8 cellular contexts compared by ENCODE assay signal in the genomic region with DNA sequence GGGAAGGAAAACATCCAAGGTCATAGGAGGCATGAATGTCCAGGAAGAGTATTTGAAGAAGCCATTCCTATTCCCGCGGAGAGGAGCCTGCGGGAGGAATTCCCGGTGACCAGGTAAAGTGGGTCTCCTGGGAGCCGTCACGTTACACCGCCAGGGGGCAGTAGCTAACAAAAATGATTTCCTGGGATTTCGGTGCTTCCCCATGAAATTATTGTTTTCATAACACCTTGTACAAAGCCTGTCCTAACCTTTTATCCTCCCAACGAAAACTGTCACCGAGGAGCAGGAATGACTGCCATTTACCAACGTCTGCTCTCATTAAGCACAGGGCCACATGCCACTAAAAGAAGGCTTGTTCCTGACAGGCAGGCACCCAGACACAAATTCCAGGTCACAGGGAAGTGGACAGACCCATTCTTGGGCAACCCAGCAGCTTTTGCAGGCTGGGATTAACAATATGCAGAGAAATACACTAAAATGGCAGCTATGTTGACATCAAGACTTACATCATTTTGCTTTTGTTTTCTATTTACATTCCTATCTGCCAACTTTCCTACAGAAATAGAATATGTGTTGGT. TPM values are rescaled to one million over a fixed set of nuclear protein-coding genes. Genes with fewer than 3 reads are reported as not detected.
A peak's percentile ranks its signal among the peaks of the same experiment; 100 is the strongest.
DNase-seq lines count a peak whose midpoint lies in the region; ATAC-seq and TF ChIP-seq lines count a peak whose summit lies in the region.

No MANE protein-coding gene starts in this region.

- TF ChIP-seq CTCF in CD8-positive, alpha-beta T cell (IDR thresholded peaks at IDR 0.05) = no peak

- peaks cover 11% of the 10 kb centered on the region for H3K4me1 ChIP-seq in mesenchymal stem cell (ENCODE audit: control insufficient read depth, insufficient read depth, low read depth, low read length)
- H3K4me1 ChIP-seq in CD8-positive, alpha-beta T cell (ENCODE audit: insufficient read depth, low read length) = peaks cover 5% of the 10 kb centered on the region

- H3K79me1 ChIP-seq in mesenchymal stem cell (replicated peaks; ENCODE audit: low read length, poor library complexity, severe bottlenecking) = peaks cover 19% of the 10 kb centered on the region

- WGBS in mesenchymal stem cell = 54% methylated on average over 11 of the region's 11 CpGs

- no peak overlapping the region for H3K4me2 ChIP-seq in mesenchymal stem cell (ENCODE audit: low read length, poor library complexity, severe bottlenecking)

- H3K9ac ChIP-seq in mesenchymal stem cell (ENCODE audit: low read length) = no peak overlapping the region

- peaks cover 41% of the 10 kb centered on the region for H3K4me1 Mint-ChIP-seq in dendritic cell treated with granulocyte-macrophage colony-stimulating factor and Interleukin-4, amounts not matched to agents 40 ng/mL and 50 ng/mL, for 4 days (ENCODE audit: low read depth)
- peaks cover 28% of the 10 kb centered on the region for H3K4me1 Mint-ChIP-seq in activated CD4-positive, alpha-beta T cell treated with anti-CD3 and anti-CD28 coated beads, Interleukin-2, amount 10 ng/mL, durations not matched to agents 7 days and 5 days
- H3K4me1 Mint-ChIP-seq in CD8-positive, alpha-beta T cell (ENCODE audit: low read depth) = peaks cover 8% of the 10 kb centered on the region

- H2AK5ac ChIP-seq in mesenchymal stem cell (ENCODE audit: low read length, severe bottlenecking) = no peak overlapping the region

- no peaks in the 10 kb centered on the region for H3K9me3 ChIP-seq in mesenchymal stem cell (ENCODE audit: control insufficient read depth, low read length)
- H3K9me3 ChIP-seq in CD8-positive, alpha-beta T cell (ENCODE audit: low read length) = no peaks in the 10 kb centered on the region

- peak overlapping the region; percentile 84 for H3K27ac Mint-ChIP-seq in dendritic cell treated with granulocyte-macrophage colony-stimulating factor and Interleukin-4, amounts not matched to agents 40 ng/mL and 50 ng/mL, for 4 days
- H3K27ac Mint-ChIP-seq in activated CD4-positive, alpha-beta T cell treated with anti-CD3 and anti-CD28 coated beads, Interleukin-2, amount 10 ng/mL, durations not matched to agents 7 days and 5 days = no peak overlapping the region
- no peak overlapping the region for H3K27ac Mint-ChIP-seq in CD8-positive, alpha-beta T cell

- peaks cover 20 to 45% of the 10 kb centered on the region in 2 experiments for H3K36me3 ChIP-seq in mesenchymal stem cell (ENCODE audit: control insufficient read depth in 1 of 2, insufficient read depth in 2 of 2, low read depth in 1 of 2, low read length in 2 of 2)
- no peaks in the 10 kb centered on the region for H3K36me3 ChIP-seq in CD8-positive, alpha-beta T cell (ENCODE audit: insufficient read depth, low read length)

- H3K18ac ChIP-seq in mesenchymal stem cell (ENCODE audit: low read depth in 1 of 2, low read length in 2 of 2) = peak overlapping the region in 1 of 2 experiments; percentile 37

- CTCF ChIA-PET in activated CD4-positive, alpha-beta T cell treated with anti-CD3 and anti-CD28 coated beads, Interleukin-2, amount 10 ng/mL, durations not matched to agents 7 days and 5 days (lab: Charles Lee) = no interaction called here
- CTCF ChIA-PET in CD8-positive, alpha-beta T cell (lab: Charles Lee) = no interaction called here

- H3K27ac ChIP-seq in mesenchymal stem cell (ENCODE audit: low read length, poor library complexity, severe bottlenecking) = no peak overlapping the region
- H3K27ac ChIP-seq in CD8-positive, alpha-beta T cell (ENCODE audit: low read depth, low read length) = no peak overlapping the region

- no peak overlapping the region for H2BK5ac ChIP-seq in mesenchymal stem cell (ENCODE audit: low read depth, low read length, poor library complexity, severe bottlenecking)

- no peaks in the 10 kb centered on the region for H3K9me3 Mint-ChIP-seq in dendritic cell treated with granulocyte-macrophage colony-stimulating factor and Interleukin-4, amounts not matched to agents 40 ng/mL and 50 ng/mL, for 4 days
- no peaks in the 10 kb centered on the region for H3K9me3 Mint-ChIP-seq in activated CD4-positive, alpha-beta T cell treated with anti-CD3 and anti-CD28 coated beads, Interleukin-2, amount 10 ng/mL, durations not matched to agents 7 days and 5 days
- no peaks in the 10 kb centered on the region for H3K9me3 Mint-ChIP-seq in CD8-positive, alpha-beta T cell

- H3K23ac ChIP-seq in mesenchymal stem cell (ENCODE audit: low read length in 2 of 2) = no peak overlapping the region

- H2AFZ ChIP-seq in mesenchymal stem cell (ENCODE audit: low read depth, low read length) = no peak overlapping the region

- peaks cover 2% of the 10 kb centered on the region for H3K27me3 Mint-ChIP-seq in dendritic cell treated with granulocyte-macrophage colony-stimulating factor and Interleukin-4, amounts not matched to agents 40 ng/mL and 50 ng/mL, for 4 days
- H3K27me3 Mint-ChIP-seq in activated CD4-positive, alpha-beta T cell treated with anti-CD3 and anti-CD28 coated beads, Interleukin-2, amount 10 ng/mL, durations not matched to agents 7 days and 5 days = peaks cover 2% of the 10 kb centered on the region
- H3K27me3 Mint-ChIP-seq in CD8-positive, alpha-beta T cell (ENCODE audit: low read depth) = no peaks in the 10 kb centered on the region

- H3K14ac ChIP-seq in mesenchymal stem cell (ENCODE audit: low read length in 2 of 2) = no peak overlapping the region

- no peak overlapping the region for H3K4me3 Mint-ChIP-seq in dendritic cell treated with granulocyte-macrophage colony-stimulating factor and Interleukin-4, amounts not matched to agents 40 ng/mL and 50 ng/mL, for 4 days
- H3K4me3 Mint-ChIP-seq in activated CD4-positive, alpha-beta T cell treated with anti-CD3 and anti-CD28 coated beads, Interleukin-2, amount 10 ng/mL, durations not matched to agents 7 days and 5 days = no peak overlapping the region
- no peak overlapping the region for H3K4me3 Mint-ChIP-seq in CD8-positive, alpha-beta T cell

- ATAC-seq in CD8-positive, alpha-beta T cell = no peak

- H2BK15ac ChIP-seq in mesenchymal stem cell (ENCODE audit: low read depth, poor library complexity, severe bottlenecking) = no peak overlapping the region

- no peaks in the 10 kb centered on the region for H3K27me3 ChIP-seq in mesenchymal stem cell (ENCODE audit: control insufficient read depth in 1 of 2, insufficient read depth in 1 of 2, low read length in 2 of 2)
- H3K27me3 ChIP-seq in CD8-positive, alpha-beta T cell (ENCODE audit: insufficient read depth, low read length) = no peaks in the 10 kb centered on the region

- no peak overlapping the region for H3K4me3 ChIP-seq in mesenchymal stem cell (ENCODE audit: insufficient read depth in 1 of 2, low read depth in 1 of 2, low read length in 2 of 2)
- no peak overlapping the region for H3K4me3 ChIP-seq in CD8-positive, alpha-beta T cell (ENCODE audit: low read depth, low read length)

- POLR2A ChIA-PET in activated CD4-positive, alpha-beta T cell treated with anti-CD3 and anti-CD28 coated beads, Interleukin-2, amount 10 ng/mL, durations not matched to agents 7 days and 5 days (lab: Charles Lee) = no interaction called here
- POLR2A ChIA-PET in CD8-positive, alpha-beta T cell (lab: Charles Lee) = no interaction called here

- intact Hi-C loops in dendritic cell treated with granulocyte-macrophage colony-stimulating factor and Interleukin-4, amounts not matched to agents 40 ng/mL and 50 ng/mL, for 4 days (cut with micrococcal nuclease) = loop anchor here (5.0 kb wide), 1 partner anchor 43 kb away; a partner anchor contains a TSS
- intact Hi-C loops in CD8-positive, alpha-beta T cell (cut with DNase I, micrococcal nuclease) = loop anchor here in 1 of 2 experiments (10.0 kb wide), 1 partner anchor 130 kb away; no protein-coding TSS in a partner anchor

- peaks cover 97% of the 10 kb centered on the region for H3K36me3 Mint-ChIP-seq in dendritic cell treated with granulocyte-macrophage colony-stimulating factor and Interleukin-4, amounts not matched to agents 40 ng/mL and 50 ng/mL, for 4 days (ENCODE audit: low read depth)
- H3K36me3 Mint-ChIP-seq in activated CD4-positive, alpha-beta T cell treated with anti-CD3 and anti-CD28 coated beads, Interleukin-2, amount 10 ng/mL, durations not matched to agents 7 days and 5 days (ENCODE audit: low read depth) = no peaks in the 10 kb centered on the region
- H3K36me3 Mint-ChIP-seq in CD8-positive, alpha-beta T cell = no peaks in the 10 kb centered on the region

- peak overlapping the region; percentile 78 for H4K8ac ChIP-seq in mesenchymal stem cell (ENCODE audit: low read length)

- H4K91ac ChIP-seq in mesenchymal stem cell (ENCODE audit: low read length) = no peak overlapping the region

- H2BK12ac ChIP-seq in mesenchymal stem cell (ENCODE audit: low read length in 2 of 2) = peak overlapping the region in 1 of 2 experiments; percentile 92

- DNase-seq in COLO668 (lab: John Stamatoyannopoulos, UW; ENCODE audit: unreplicated experiment) (peak; percentile 13), LoVo (ENCODE audit: low spot score) (peak; percentile 20), mesenchymal stem cell (peak; percentile 33), GDM1 (lab: John Stamatoyannopoulos, UW) (no peak)
- DNase-seq in stimulated activated naive CD4-positive, alpha-beta T cell (lab: John Stamatoyannopoulos, UW) = no peak
- DNase-seq in activated CD4-positive, alpha-beta T cell treated with anti-CD3 and anti-CD28 coated beads, Interleukin-2, amount 10 ng/mL, durations not matched to agents 7 days and 5 days = no peak
- no peak for DNase-seq in CD8-positive, alpha-beta T cell

- H2BK120ac ChIP-seq in mesenchymal stem cell (ENCODE audit: low read depth, low read length) = no peak overlapping the region

- no peak overlapping the region for H3K4ac ChIP-seq in mesenchymal stem cell (ENCODE audit: low read depth in 1 of 2, low read length in 2 of 2)

RNA-seq across cellular contexts. Expression of a gene that starts 41.2 kb away (rescaled TPM):
- polyA plus RNA-seq in mesenchymal stem cell (2013, experiment 1 of 2) = 288 TPM
- 307 TPM for polyA plus RNA-seq in mesenchymal stem cell (2013, experiment 2 of 2)
- 10 to 100 TPM; 10.1 to 10.2 TPM for total RNA-seq in activated CD4-positive, alpha-beta T cell treated with anti-CD3 and anti-CD28 coated beads, Interleukin-2, amount 10 ng/mL, durations not matched to agents 7 days and 5 days
- total RNA-seq in CD8-positive, alpha-beta T cell = 1 to 10 TPM in 1 of 2 experiments, under 1 TPM in 1; 0.58 to 1.2 TPM

Comparison
In these comparisons a context has a peak if more than half of its experiments do, and no peak if none do; other contexts are left out.
1. DNase-seq: peak in COLO668 (single experiment), LoVo (single experiment) and mesenchymal stem cell (single experiment); none in stimulated activated naive CD4-positive, alpha-beta T cell (0 of 6), GDM1 (single experiment), activated CD4-positive, alpha-beta T cell treated with anti-CD3 and anti-CD28 coated beads, Interleukin-2, amount 10 ng/mL, durations not matched to agents 7 days and 5 days (single experiment) and CD8-positive, alpha-beta T cell (0 of 7).
2. RNA of a gene that starts 41.2 kb away (total RNA-seq): 10.1 to 10.2 TPM in activated CD4-positive, alpha-beta T cell treated with anti-CD3 and anti-CD28 coated beads, Interleukin-2, amount 10 ng/mL, durations not matched to agents 7 days and 5 days; 0.58 to 1.2 TPM in CD8-positive, alpha-beta T cell; every median in the first group is over 4 times any median in the second.